In the genomic region with DNA sequence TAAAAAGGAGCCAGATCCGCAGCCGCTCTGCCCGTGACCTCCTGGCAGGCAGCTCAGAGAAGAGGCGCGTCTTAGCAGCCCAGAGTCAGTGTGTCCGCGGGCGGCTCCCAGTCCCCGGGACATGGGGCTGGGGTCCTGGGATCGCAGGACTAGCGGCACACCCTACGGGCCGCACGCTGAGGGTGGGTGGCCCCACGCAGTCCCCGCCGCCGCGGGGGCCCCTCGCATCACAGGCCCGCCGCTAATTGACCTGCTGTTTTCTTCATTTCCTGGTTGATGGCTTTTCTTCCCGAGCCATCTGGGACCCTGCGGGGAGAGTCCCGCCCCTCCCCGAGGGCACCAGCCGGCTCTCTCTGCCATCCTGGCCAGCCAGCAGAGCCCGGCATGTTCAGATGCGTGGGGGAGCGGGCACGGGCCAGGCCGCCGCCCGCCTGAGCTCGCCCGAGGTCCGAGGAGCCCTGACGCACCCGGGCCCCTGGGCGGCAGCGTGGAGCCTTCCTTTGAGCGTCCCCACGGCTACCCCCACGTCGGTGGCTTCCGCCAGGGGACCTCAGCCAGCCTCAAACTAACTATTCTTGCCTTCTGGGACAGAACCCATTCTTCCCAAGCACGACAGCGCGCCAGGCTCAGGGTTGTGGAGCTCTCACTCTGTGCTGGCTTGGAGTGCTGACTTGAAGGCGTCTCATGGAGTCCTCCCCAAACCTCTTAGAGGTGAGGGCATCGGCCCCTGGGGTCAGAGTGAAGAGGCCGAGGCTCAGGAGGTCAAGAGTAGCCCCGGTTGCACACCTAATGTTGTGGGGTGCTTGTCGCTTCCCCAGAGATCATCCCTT, we compare ENCODE assay signal across 15 cellular contexts. TPM values are rescaled to one million over a fixed set of nuclear protein-coding genes. Genes with fewer than 3 reads are reported as not detected.
DNase-seq lines count a peak whose midpoint lies in the region; ATAC-seq and TF ChIP-seq lines count a peak whose summit lies in the region.
"Had no signal": no experiment of that assay in that cellular context is flagged by ENCODE, and none has a peak within 500 bp of the region (broad histone marks: within the 10 kb centered on the region; RNA-seq: fewer than 3 reads in every experiment).

No MANE protein-coding gene starts in this region.

- H3K27me3 ChIP-seq in iPS-15b (ENCODE audit: control insufficient read depth, insufficient read depth, low read length) (peaks cover 36% of the 10 kb centered on the region), adrenal gland (peaks cover 10% of the 10 kb centered on the region)
- H3K27me3 ChIP-seq: BLaER1 had no signal

- no peaks in the 10 kb centered on the region for H3K9me3 Mint-ChIP-seq in progenitor cell of endocrine pancreas (ENCODE audit: low read depth)
- H3K9me3 Mint-ChIP-seq: activated CD4-positive, alpha-beta T cell treated with anti-CD3 and anti-CD28 coated beads, Interleukin-2, amount 10 ng/mL, durations not matched to agents 24 days and 14 days; naive thymus-derived CD8-positive, alpha-beta T cell had no signal

- H3K36me3 Mint-ChIP-seq in progenitor cell of endocrine pancreas (ENCODE audit: insufficient read depth) = no peaks in the 10 kb centered on the region
- H3K36me3 Mint-ChIP-seq: naive thymus-derived CD8-positive, alpha-beta T cell had no signal

- no peak for TF ChIP-seq POLR2A in adrenal gland (IDR thresholded peaks at IDR 0.05)

- DNase-seq in GM03348 (ENCODE audit: low spot score) = peak; percentile 16
- DNase-seq in coronary artery (ENCODE audit: low spot score) = no peak
- DNase-seq in progenitor cell of endocrine pancreas (ENCODE audit: low spot score, unreplicated experiment) = no peak
- DNase-seq in adrenal gland = no peak
- DNase-seq in NCI-H510A (lab: John Stamatoyannopoulos, UW) = no peak
- DNase-seq: activated CD4-positive, alpha-beta T cell treated with anti-CD3 and anti-CD28 coated beads, Interleukin-2, amount 10 ng/mL, durations not matched to agents 24 days and 14 days; activated gamma-delta T cell; MM.1S; naive thymus-derived CD8-positive, alpha-beta T cell; NCI-H526 had no signal

- peaks cover 58% of the 10 kb centered on the region for H3K27me3 Mint-ChIP-seq in progenitor cell of endocrine pancreas

- ATAC-seq in GM19035 (IDR thresholded peaks at IDR 0.05; ENCODE audit: unreplicated experiment) (no peak), HG03280 (IDR thresholded peaks at IDR 0.05; ENCODE audit: unreplicated experiment) (no peak)
- ATAC-seq: naive thymus-derived CD8-positive, alpha-beta T cell had no signal

- peaks cover 9% of the 10 kb centered on the region for H3K4me1 Mint-ChIP-seq in progenitor cell of endocrine pancreas (ENCODE audit: low read depth)
- H3K4me1 Mint-ChIP-seq: activated CD4-positive, alpha-beta T cell treated with anti-CD3 and anti-CD28 coated beads, Interleukin-2, amount 10 ng/mL, durations not matched to agents 24 days and 14 days had no signal

- H3K4me3 ChIP-seq in coronary artery = peak overlapping the region; percentile 61
- H3K4me3 ChIP-seq in iPS-15b (ENCODE audit: low read depth, low read length) = peak overlapping the region; percentile 33
- no peak overlapping the region for H3K4me3 ChIP-seq in adrenal gland
- H3K4me3 ChIP-seq: BLaER1, HAP-1 had no signal

- 30 to 43% (median 34%) methylated on average over 15 to 54 of the region's 54 CpGs for WGBS in adrenal gland, 4 donors

- H3K4me1 ChIP-seq in iPS-15b (ENCODE audit: control insufficient read depth, insufficient read depth, low read length) (peaks cover 5% of the 10 kb centered on the region), adrenal gland (replicated peaks in 1 of 2) (no peaks in the 10 kb centered on the region)
- H3K4me1 ChIP-seq: BLaER1 had no signal

- H3K36me3 ChIP-seq in iPS-15b (ENCODE audit: control insufficient read depth, insufficient read depth, low read length) (no peaks in the 10 kb centered on the region), adrenal gland (replicated peaks in 1 of 2) (no peaks in the 10 kb centered on the region)
- H3K36me3 ChIP-seq: BLaER1, HAP-1 had no signal

- no peak for TF ChIP-seq CTCF in coronary artery (IDR thresholded peaks at IDR 0.05)
- TF ChIP-seq CTCF in progenitor cell of endocrine pancreas (IDR thresholded peaks at IDR 0.05; ENCODE audit: unreplicated experiment) = peak; percentile 19
- no peak for TF ChIP-seq CTCF in adrenal gland (IDR thresholded peaks at IDR 0.05)

- no peak overlapping the region for H3K27ac Mint-ChIP-seq in progenitor cell of endocrine pancreas
- H3K27ac Mint-ChIP-seq: activated CD4-positive, alpha-beta T cell treated with anti-CD3 and anti-CD28 coated beads, Interleukin-2, amount 10 ng/mL, durations not matched to agents 24 days and 14 days; naive thymus-derived CD8-positive, alpha-beta T cell had no signal

- no peak overlapping the region for H3K9ac ChIP-seq in iPS-15b (ENCODE audit: low read depth, low read length)
- H3K9ac ChIP-seq: BLaER1 had no signal

- intact Hi-C loops in adrenal gland (cut with DNase I) = no loop called here

- H3K4me3 Mint-ChIP-seq in progenitor cell of endocrine pancreas (ENCODE audit: low read depth) = peak overlapping the region; percentile 52
- H3K4me3 Mint-ChIP-seq: activated CD4-positive, alpha-beta T cell treated with anti-CD3 and anti-CD28 coated beads, Interleukin-2, amount 10 ng/mL, durations not matched to agents 24 days and 14 days had no signal

- H3K9me3 ChIP-seq in iPS-15b (ENCODE audit: control insufficient read depth, insufficient read depth, low read length) (no peaks in the 10 kb centered on the region), adrenal gland (replicated peaks in 1 of 3) (no peaks in the 10 kb centered on the region)
- H3K9me3 ChIP-seq: HAP-1 had no signal

- H3K27ac ChIP-seq in coronary artery (no peak overlapping the region), adrenal gland (no peak overlapping the region)
- H3K27ac ChIP-seq: BLaER1 had no signal

RNA-seq across cellular contexts. Expression of a gene that starts 34.6 kb away (rescaled TPM):
- 0.29 TPM in 1 of 2 replicates, not detected in the other for total RNA-seq in progenitor cell of endocrine pancreas
- 1 to 10 TPM in 4 of 8 donors, under 1 TPM in 3, not detected in 1; 0.26 to 7.6 (median 1.4) TPM for total RNA-seq in adrenal gland
- 10 to 100 TPM in 1 of 3 donors, 1 to 10 TPM in 2; 2.2 to 13.7 (median 5.1) TPM for polyA plus RNA-seq in adrenal gland
- total RNA-seq: activated CD4-positive, alpha-beta T cell treated with anti-CD3 and anti-CD28 coated beads, Interleukin-2, amount 10 ng/mL, durations not matched to agents 24 days and 14 days; naive thymus-derived CD8-positive, alpha-beta T cell had no signal
- polyA plus RNA-seq: naive thymus-derived CD8-positive, alpha-beta T cell had no signal

Comparison
In these comparisons a context has a peak if more than half of its experiments do, and no peak if none do; other contexts are left out.
1. H3K4me3 ChIP-seq: peak in coronary artery (single experiment) and iPS-15b (single experiment); none in adrenal gland (0 of 4).